30 cellular contexts compared by ENCODE assay signal in the genomic region with DNA sequence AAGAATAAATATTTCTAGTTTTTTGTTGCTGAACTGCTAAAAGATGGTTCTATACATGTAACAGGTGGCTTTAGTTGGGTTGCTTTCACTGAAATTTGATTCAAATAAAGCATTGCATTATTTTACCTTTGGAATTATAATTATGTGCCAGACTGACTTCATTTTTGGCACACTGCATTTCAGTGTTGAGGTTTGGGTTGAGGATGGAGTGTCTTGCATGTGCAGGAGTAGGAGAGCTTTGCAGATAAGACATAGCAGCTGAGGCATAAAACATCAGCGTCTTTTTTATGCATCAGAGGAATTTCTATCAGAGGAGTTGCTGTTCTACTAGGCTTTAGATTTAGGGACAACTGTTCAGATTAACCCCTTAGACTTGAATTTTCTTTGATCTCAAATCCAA.
"Had no signal": no experiment of that assay in that cellular context is flagged by ENCODE, and none has a peak within 500 bp of the region (broad histone marks: within the 10 kb centered on the region; RNA-seq: fewer than 3 reads in every experiment).

No MANE protein-coding gene starts in this region.

- H3K27ac ChIP-seq: neural progenitor cell, ovary, parathyroid adenoma, psoas muscle, right lobe of liver, skin epidermis, spleen, stomach, testis, tibial artery, transverse colon, upper lobe of right lung, uterus had no signal

- H3K9me3 Mint-ChIP-seq: natural killer cell; stimulated activated effector memory CD8-positive, alpha-beta T cell treated with anti-CD3 and anti-CD28 coated beads, Interleukin-12 subunit alpha, Interleukin-12 subunit beta, amount 100 ng/mL, for 72 hours; stimulated activated naive CD8-positive, alpha-beta T cell treated with anti-CD3 and anti-CD28 coated beads, Interleukin-15, Interleukin-2, amounts not matched to agents 100 ng/mL and 50 ng/mL, for 24 hours had no signal

- H2AFZ ChIP-seq: neural progenitor cell, parathyroid adenoma had no signal

- H3K36me3 ChIP-seq: neural progenitor cell, ovary, right lobe of liver, spleen, stomach, tibial artery, transverse colon, upper lobe of right lung, uterus had no signal

- H3K36me3 Mint-ChIP-seq: naive thymus-derived CD4-positive, alpha-beta T cell; natural killer cell; stimulated activated effector memory CD8-positive, alpha-beta T cell treated with anti-CD3 and anti-CD28 coated beads, Interleukin-12 subunit alpha, Interleukin-12 subunit beta, amount 100 ng/mL, for 72 hours had no signal

- DNase-seq: naive thymus-derived CD4-positive, alpha-beta T cell; natural killer cell; occipital lobe; ovary; posterior cingulate gyrus; psoas muscle; right cardiac atrium; right lobe of liver; sigmoid colon; spleen; stimulated activated CD4-positive, alpha-beta T cell treated with anti-CD3 and anti-CD28 coated beads, Interleukin-12 subunit alpha, Interleukin-12 subunit beta, amount 100 ng/mL, for 4 hours; stimulated activated CD4-positive, alpha-beta T cell treated with anti-CD3 and anti-CD28 coated beads, Interleukin-1b, Interleukin-23, amount 100 ng/mL, for 48 hours; stimulated activated CD4-positive, alpha-beta T cell treated with anti-CD3 and anti-CD28 coated beads, Interleukin-4, amount 100 ng/mL, for 1 hour; stimulated activated naive B cell treated with anti-CD40 and anti-IgM and Interleukin-4, amounts not matched to agents 10 μg/mL and 1 μg/mL and 100 μg/mL, for 72 hours; stimulated activated naive CD4-positive, alpha-beta T cell treated with Interleukin-2 at 50 U/mL for 16 hours; stomach; testis; tibial artery; transverse colon; upper lobe of right lung; uterus had no signal

- H3K4me2 ChIP-seq: neural progenitor cell, smooth muscle cell had no signal

- H3K4me3 Mint-ChIP-seq: naive thymus-derived CD4-positive, alpha-beta T cell; natural killer cell; nephron; neural progenitor cell; stimulated activated effector memory CD8-positive, alpha-beta T cell treated with anti-CD3 and anti-CD28 coated beads, Interleukin-12 subunit alpha, Interleukin-12 subunit beta, amount 100 ng/mL, for 72 hours; stimulated activated naive B cell treated with anti-CD40 and anti-IgM and Interleukin-4, amounts not matched to agents 10 μg/mL and 1 μg/mL and 100 μg/mL, for 72 hours; stimulated activated naive CD8-positive, alpha-beta T cell treated with anti-CD3 and anti-CD28 coated beads, Interleukin-15, Interleukin-2, amounts not matched to agents 100 ng/mL and 50 ng/mL, for 24 hours; type B pancreatic cell had no signal

- H3K9ac ChIP-seq: neural progenitor cell, parathyroid adenoma had no signal

- H3K27me3 Mint-ChIP-seq: progenitor cell of endocrine pancreas; stimulated activated naive B cell treated with anti-CD40 and anti-IgM and Interleukin-4, amounts not matched to agents 10 μg/mL and 1 μg/mL and 100 μg/mL, for 72 hours; type B pancreatic cell had no signal

- H3K4me1 ChIP-seq: neural progenitor cell, parathyroid adenoma, right lobe of liver, testis, upper lobe of right lung, uterus had no signal

- H3K9me3 ChIP-seq: ovary, psoas muscle, right lobe of liver, sigmoid colon, spleen, stomach, testis, tibial artery, transverse colon, upper lobe of right lung had no signal

- H3K4me1 Mint-ChIP-seq: naive thymus-derived CD4-positive, alpha-beta T cell; natural killer cell; stimulated activated effector memory CD8-positive, alpha-beta T cell treated with anti-CD3 and anti-CD28 coated beads, Interleukin-12 subunit alpha, Interleukin-12 subunit beta, amount 100 ng/mL, for 72 hours had no signal

- H3K27ac Mint-ChIP-seq: naive thymus-derived CD4-positive, alpha-beta T cell; natural killer cell; neural progenitor cell; progenitor cell of endocrine pancreas; stimulated activated effector memory CD8-positive, alpha-beta T cell treated with anti-CD3 and anti-CD28 coated beads, Interleukin-12 subunit alpha, Interleukin-12 subunit beta, amount 100 ng/mL, for 72 hours; stimulated activated naive B cell treated with anti-CD40 and anti-IgM and Interleukin-4, amounts not matched to agents 10 μg/mL and 1 μg/mL and 100 μg/mL, for 72 hours; stimulated activated naive CD8-positive, alpha-beta T cell treated with anti-CD3 and anti-CD28 coated beads, Interleukin-15, Interleukin-2, amounts not matched to agents 100 ng/mL and 50 ng/mL, for 24 hours; type B pancreatic cell had no signal

- H3K27me3 ChIP-seq: neural progenitor cell, ovary, right lobe of liver, sigmoid colon, spleen, stomach, testis, tibial artery, transverse colon, upper lobe of right lung, uterus had no signal

- H3K4me3 ChIP-seq: neural progenitor cell, ovary, psoas muscle, right lobe of liver, sigmoid colon, skin epidermis, smooth muscle cell, spleen, stomach, testis, tibial artery, transverse colon, upper lobe of right lung, uterus had no signal

- ATAC-seq: naive thymus-derived CD4-positive, alpha-beta T cell; natural killer cell; psoas muscle; right cardiac atrium; right lobe of liver; stimulated activated effector memory CD8-positive, alpha-beta T cell treated with anti-CD3 and anti-CD28 coated beads, Interleukin-12 subunit alpha, Interleukin-12 subunit beta, amount 100 ng/mL, for 72 hours; stimulated activated naive B cell treated with anti-CD40 and anti-IgM and Interleukin-4, amounts not matched to agents 10 μg/mL and 1 μg/mL and 100 μg/mL, for 72 hours; upper lobe of right lung had no signal
